8 cellular contexts compared by ENCODE assay signal in the genomic region with DNA sequence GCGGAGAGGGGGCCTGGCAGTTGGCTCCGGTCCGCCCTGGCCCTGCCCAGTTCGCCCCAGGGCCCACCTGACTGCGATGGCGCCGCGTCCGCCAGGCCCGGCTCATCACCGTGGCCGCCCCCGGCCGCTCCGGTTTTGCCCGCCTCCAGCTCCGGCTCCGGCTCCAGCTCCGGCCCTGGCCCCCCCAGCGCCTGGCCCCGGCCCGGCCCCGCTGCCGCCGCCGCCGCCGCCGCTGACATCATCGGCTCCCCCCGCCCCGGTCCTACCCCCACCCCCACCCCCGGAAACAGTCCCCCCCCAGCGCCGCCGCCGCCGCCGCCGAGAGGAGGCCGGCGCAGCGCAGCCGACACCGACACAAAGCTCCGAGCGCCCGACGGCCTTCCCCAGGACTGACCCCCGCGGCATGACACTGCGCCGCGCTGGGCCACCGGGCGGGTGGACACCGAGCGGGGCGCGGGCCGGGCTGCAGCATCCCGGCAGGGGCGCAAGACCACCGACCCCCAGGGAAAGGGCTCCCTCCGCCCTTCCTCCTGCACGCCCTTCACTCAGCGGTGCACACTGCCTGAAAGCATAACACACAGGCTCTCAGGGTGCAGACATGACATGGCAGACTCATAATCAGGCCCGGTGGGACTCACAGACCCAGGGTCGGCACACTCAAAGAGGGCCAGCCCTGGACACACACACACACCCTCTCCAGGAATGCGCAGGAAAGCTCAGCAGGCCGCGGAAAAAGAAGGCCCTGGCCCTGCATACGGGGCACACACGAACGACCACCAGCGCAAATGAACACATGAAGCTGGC. TPM values are rescaled to one million over a fixed set of nuclear protein-coding genes. Genes with fewer than 3 reads are reported as not detected.
DNase-seq lines count a peak whose midpoint lies in the region; ATAC-seq and TF ChIP-seq lines count a peak whose summit lies in the region.

A gene with protein sequence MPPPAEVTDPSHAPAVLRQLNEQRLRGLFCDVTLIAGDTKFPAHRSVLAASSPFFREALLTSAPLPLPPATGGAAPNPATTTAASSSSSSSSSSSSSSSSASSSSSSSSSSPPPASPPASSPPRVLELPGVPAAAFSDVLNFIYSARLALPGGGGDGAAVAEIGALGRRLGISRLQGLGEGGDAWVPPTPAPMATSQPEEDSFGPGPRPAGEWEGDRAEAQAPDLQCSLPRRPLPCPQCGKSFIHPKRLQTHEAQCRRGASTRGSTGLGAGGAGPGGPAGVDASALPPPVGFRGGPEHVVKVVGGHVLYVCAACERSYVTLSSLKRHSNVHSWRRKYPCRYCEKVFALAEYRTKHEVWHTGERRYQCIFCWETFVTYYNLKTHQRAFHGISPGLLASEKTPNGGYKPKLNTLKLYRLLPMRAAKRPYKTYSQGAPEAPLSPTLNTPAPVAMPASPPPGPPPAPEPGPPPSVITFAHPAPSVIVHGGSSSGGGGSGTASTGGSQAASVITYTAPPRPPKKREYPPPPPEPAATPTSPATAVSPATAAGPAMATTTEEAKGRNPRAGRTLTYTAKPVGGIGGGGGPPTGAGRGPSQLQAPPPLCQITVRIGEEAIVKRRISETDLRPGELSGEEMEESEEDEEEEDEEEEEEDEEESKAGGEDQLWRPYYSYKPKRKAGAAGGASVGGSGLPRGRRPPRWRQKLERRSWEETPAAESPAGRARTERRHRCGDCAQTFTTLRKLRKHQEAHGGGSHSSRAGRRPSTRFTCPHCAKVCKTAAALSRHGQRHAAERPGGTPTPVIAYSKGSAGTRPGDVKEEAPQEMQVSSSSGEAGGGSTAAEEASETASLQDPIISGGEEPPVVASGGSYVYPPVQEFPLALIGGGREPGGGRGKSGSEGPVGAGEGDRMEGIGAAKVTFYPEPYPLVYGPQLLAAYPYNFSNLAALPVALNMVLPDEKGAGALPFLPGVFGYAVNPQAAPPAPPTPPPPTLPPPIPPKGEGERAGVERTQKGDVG (minus strand): TSS at position 243 of the 804 bp plus-strand sequence. CDS start 12,830 bp downstream, outside the sequence.

- TF ChIP-seq CTCF in CD8-positive, alpha-beta T cell (IDR thresholded peaks at IDR 0.05) = no peak

- peak; percentile 41 to 85 (median 69) for DNase-seq in CD8-positive, alpha-beta T cell
- peak; percentile 63 for DNase-seq in HuH-7.5 (ENCODE audit: low spot score)
- DNase-seq in activated CD4-positive, alpha-beta T cell treated with anti-CD3 and anti-CD28 coated beads for 36 hours = peak; percentile 76
- peak; percentile 60 for DNase-seq in kidney tubule cell (ENCODE audit: low spot score)
- peak; percentile 37 to 49 for DNase-seq in stimulated activated CD4-positive, alpha-beta T cell treated with anti-CD3 and anti-CD28 coated beads, Interleukin-1b, Interleukin-23, amount 100 ng/mL, for 1 hour (ENCODE audit: low read depth in 2 of 2)
- DNase-seq in HPDE6-E6E7 (ENCODE audit: extremely low spot score) = no peak

- POLR2A ChIA-PET in CD8-positive, alpha-beta T cell (lab: Charles Lee) = interaction anchor here (0.8 to 5.8 kb wide), 14 partner anchors 11 to 237 kb away, joined by 3 to 68 read pairs (median 4); a partner anchor contains a TSS
- POLR2A ChIA-PET in activated CD4-positive, alpha-beta T cell treated with anti-CD3 and anti-CD28 coated beads for 36 hours (lab: Charles Lee) = interaction anchor here (0.6 to 1.3 kb wide), 6 partner anchors 9 to 104 kb away, joined by 3 to 6 read pairs (median 3); a partner anchor contains a TSS

- H3K27me3 Mint-ChIP-seq in CD8-positive, alpha-beta T cell (ENCODE audit: low read depth) = no peaks in the 10 kb centered on the region
- no peaks in the 10 kb centered on the region for H3K27me3 Mint-ChIP-seq in activated CD4-positive, alpha-beta T cell treated with anti-CD3 and anti-CD28 coated beads for 36 hours

- H3K9me3 ChIP-seq in CD8-positive, alpha-beta T cell (ENCODE audit: low read length) = no peaks in the 10 kb centered on the region

- peak within 1 kb of the TSS; percentile 99 for H3K27ac Mint-ChIP-seq in CD8-positive, alpha-beta T cell
- peak within 1 kb of the TSS; percentile 96 for H3K27ac Mint-ChIP-seq in activated CD4-positive, alpha-beta T cell treated with anti-CD3 and anti-CD28 coated beads for 36 hours

- peaks cover 40% of the 10 kb centered on the region for H3K4me1 ChIP-seq in CD8-positive, alpha-beta T cell (ENCODE audit: insufficient read depth, low read length)

- H3K36me3 ChIP-seq in CD8-positive, alpha-beta T cell (ENCODE audit: insufficient read depth, low read length) = peaks cover 4% of the 10 kb centered on the region

- intact Hi-C loops in CD8-positive, alpha-beta T cell (cut with DNase I, micrococcal nuclease) = loop anchor here (1.0 to 5.0 kb wide), 6 partner anchors 24 to 467 kb away; a partner anchor contains a TSS
- intact Hi-C loops in activated CD4-positive, alpha-beta T cell treated with anti-CD3 and anti-CD28 coated beads for 36 hours (cut with DNase I, micrococcal nuclease) = loop anchor here (1.0 to 10.0 kb wide), 8 partner anchors 24 to 903 kb away; a partner anchor contains a TSS

- no peaks in the 10 kb centered on the region for H3K27me3 ChIP-seq in CD8-positive, alpha-beta T cell (ENCODE audit: insufficient read depth, low read length)

- H3K4me1 Mint-ChIP-seq in CD8-positive, alpha-beta T cell (ENCODE audit: low read depth) = peaks cover 69% of the 10 kb centered on the region
- H3K4me1 Mint-ChIP-seq in activated CD4-positive, alpha-beta T cell treated with anti-CD3 and anti-CD28 coated beads for 36 hours = peaks cover 62% of the 10 kb centered on the region

- peak within 1 kb of the TSS; percentile 86 for H3K4me3 ChIP-seq in CD8-positive, alpha-beta T cell (ENCODE audit: low read depth, low read length)

- CTCF ChIA-PET in CD8-positive, alpha-beta T cell (lab: Charles Lee) = interaction anchor here (1.2 to 4.0 kb wide), 4 partner anchors 34 to 124 kb away, joined by 3 to 34 read pairs (median 8); a partner anchor contains a TSS
- CTCF ChIA-PET in activated CD4-positive, alpha-beta T cell treated with anti-CD3 and anti-CD28 coated beads for 36 hours (lab: Charles Lee) = interaction anchor here (1.2 to 3.4 kb wide), 3 partner anchors 36 to 131 kb away, joined by 3 to 16 read pairs (median 5); no protein-coding TSS in a partner anchor

- peaks cover 33% of the 10 kb centered on the region for H3K36me3 Mint-ChIP-seq in CD8-positive, alpha-beta T cell
- H3K36me3 Mint-ChIP-seq in activated CD4-positive, alpha-beta T cell treated with anti-CD3 and anti-CD28 coated beads for 36 hours (ENCODE audit: low read depth) = peaks cover 10% of the 10 kb centered on the region

- H3K4me3 Mint-ChIP-seq in CD8-positive, alpha-beta T cell = peak within 1 kb of the TSS; percentile 99
- peak within 1 kb of the TSS; percentile 87 for H3K4me3 Mint-ChIP-seq in activated CD4-positive, alpha-beta T cell treated with anti-CD3 and anti-CD28 coated beads for 36 hours

- H3K27ac ChIP-seq in CD8-positive, alpha-beta T cell (ENCODE audit: low read depth, low read length) = peak within 1 kb of the TSS; percentile 74
- peak within 1 kb of the TSS; percentile 100 for H3K27ac ChIP-seq in cingulate gyrus (ENCODE audit: low read depth, low read length)

- ATAC-seq in CD8-positive, alpha-beta T cell = peak; percentile 3
- peak; percentile 2 for ATAC-seq in activated CD4-positive, alpha-beta T cell treated with anti-CD3 and anti-CD28 coated beads for 36 hours
- ATAC-seq in HG03095 (IDR thresholded peaks at IDR 0.05; ENCODE audit: unreplicated experiment) = no peak

- H3K9me3 Mint-ChIP-seq in CD8-positive, alpha-beta T cell = no peaks in the 10 kb centered on the region
- H3K9me3 Mint-ChIP-seq in activated CD4-positive, alpha-beta T cell treated with anti-CD3 and anti-CD28 coated beads for 36 hours (ENCODE audit: low read depth) = no peaks in the 10 kb centered on the region

RNA-seq across cellular contexts. Expression of the gene that starts here (rescaled TPM):
- 10 to 100 TPM; 61.6 to 62.7 TPM for total RNA-seq in CD8-positive, alpha-beta T cell
- total RNA-seq in activated CD4-positive, alpha-beta T cell treated with anti-CD3 and anti-CD28 coated beads for 36 hours = 10 to 100 TPM; 17.5 to 20.9 TPM
